ENCODE assay signal across 26 cellular contexts in the genomic region with DNA sequence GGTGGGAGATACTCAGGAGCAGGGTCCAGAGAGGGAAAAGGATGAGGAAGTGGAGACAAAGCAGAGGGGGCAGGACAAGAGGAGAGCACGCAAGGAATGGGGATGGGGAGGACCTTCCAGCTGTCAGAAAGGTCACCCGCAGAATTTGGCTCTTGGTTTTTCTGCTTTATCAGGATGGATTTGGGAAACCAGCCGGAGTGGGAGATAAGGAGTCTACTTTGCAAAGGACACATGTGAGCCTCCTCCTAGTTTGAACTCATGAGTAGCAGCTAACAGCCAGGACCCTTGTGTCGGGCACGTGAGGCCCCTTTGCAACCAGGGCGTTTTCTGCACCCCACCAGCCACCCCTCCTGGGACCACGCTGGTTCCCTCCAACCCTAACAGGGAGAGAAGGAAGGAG. TPM values are rescaled to one million over a fixed set of nuclear protein-coding genes. Genes with fewer than 3 reads are reported as not detected.
"Had no signal": no experiment of that assay in that cellular context is flagged by ENCODE, and none has a peak within 500 bp of the region (broad histone marks: within the 10 kb centered on the region; RNA-seq: fewer than 3 reads in every experiment).

No MANE protein-coding gene starts in this region.

- ATAC-seq: activated T-cell treated with anti-CD3 and anti-CD28 coated beads, Interleukin-2, amount 50 U/mL, for 72 hours; WTC11 had no signal

- H3K9ac ChIP-seq: SK-N-SH had no signal

- H3K9me3 Mint-ChIP-seq: activated CD4-positive, alpha-beta memory T cell treated with anti-CD3 and anti-CD28 coated beads for 36 hours; activated naive CD4-positive, alpha-beta T cell treated with anti-CD3 and anti-CD28 coated beads, Interleukin-2, amount 10 ng/mL, durations not matched to agents 7 days and 5 days; activated naive CD8-positive, alpha-beta T cell treated with anti-CD3 and anti-CD28 coated beads, Interleukin-2, amount 10 ng/mL, durations not matched to agents 7 days and 5 days; activated T-cell treated with anti-CD3 and anti-CD28 coated beads, Interleukin-2, amount 50 U/mL, for 72 hours; activated T-helper 2 cell treated with anti-CD3 and anti-CD28 coated beads, Interferon-gamma antibody, Interleukin-2, Interleukin-4, amounts not matched to agents 10 μg/mL and 5 μg/mL and 100 μg/mL, durations not matched to agents 14 hours and 24 hours and 36 hours had no signal

- H3K27ac ChIP-seq: adrenal gland, breast epithelium, RWPE1, SJCRH30 had no signal

- H3K36me3 ChIP-seq: adrenal gland, breast epithelium, Peyer's patch, SJCRH30 had no signal

- H3K27ac Mint-ChIP-seq: activated CD4-positive, alpha-beta memory T cell treated with anti-CD3 and anti-CD28 coated beads for 36 hours; activated naive CD4-positive, alpha-beta T cell treated with anti-CD3 and anti-CD28 coated beads, Interleukin-2, amount 10 ng/mL, durations not matched to agents 7 days and 5 days; activated naive CD8-positive, alpha-beta T cell treated with anti-CD3 and anti-CD28 coated beads, Interleukin-2, amount 10 ng/mL, durations not matched to agents 7 days and 5 days; activated T-cell treated with anti-CD3 and anti-CD28 coated beads, Interleukin-2, amount 50 U/mL, for 72 hours; activated T-helper 2 cell treated with anti-CD3 and anti-CD28 coated beads, Interferon-gamma antibody, Interleukin-2, Interleukin-4, amounts not matched to agents 10 μg/mL and 5 μg/mL and 100 μg/mL, durations not matched to agents 14 hours and 24 hours and 36 hours; WTC11 had no signal

- H3K27me3 Mint-ChIP-seq: activated CD4-positive, alpha-beta memory T cell treated with anti-CD3 and anti-CD28 coated beads for 36 hours; activated naive CD8-positive, alpha-beta T cell treated with anti-CD3 and anti-CD28 coated beads, Interleukin-2, amount 10 ng/mL, durations not matched to agents 7 days and 5 days had no signal

- H3K9me3 ChIP-seq: adrenal gland, breast epithelium, Peyer's patch, SJCRH30, SK-N-SH had no signal

- H3K36me3 Mint-ChIP-seq: activated CD4-positive, alpha-beta memory T cell treated with anti-CD3 and anti-CD28 coated beads for 36 hours; activated naive CD8-positive, alpha-beta T cell treated with anti-CD3 and anti-CD28 coated beads, Interleukin-2, amount 10 ng/mL, durations not matched to agents 7 days and 5 days had no signal

- H3K4me3 ChIP-seq: adrenal gland, breast epithelium, Peyer's patch, SJCRH30 had no signal

- DNase-seq: activated CD4-positive, alpha-beta memory T cell treated with anti-CD3 and anti-CD28 coated beads for 36 hours; activated CD4-positive, alpha-beta T cell treated with anti-CD3 and anti-CD28 coated beads for 48 hours; activated CD4-positive, CD25-positive, alpha-beta regulatory T cell treated with anti-CD3 and anti-CD28 coated beads, Interleukin-2, amount 50 U/mL, for 72 hours; activated CD8-positive, alpha-beta memory T cell treated with anti-CD3 and anti-CD28 coated beads, Interleukin-2, amount 50 U/mL, for 4 hours; activated gamma-delta T cell treated with Interleukin-2 at 50 U/mL for 16 hours; activated naive CD4-positive, alpha-beta T cell treated with anti-CD3 and anti-CD28 coated beads, Interleukin-2, amount 10 ng/mL, durations not matched to agents 7 days and 5 days; activated naive CD8-positive, alpha-beta T cell treated with anti-CD3 and anti-CD28 coated beads, Interleukin-2, amount 10 ng/mL, durations not matched to agents 7 days and 5 days; activated T-cell treated with anti-CD3 and anti-CD28 coated beads, Interleukin-2, amount 50 U/mL, for 72 hours; adrenal gland; anterior cingulate cortex; MM.1S; NCI-H1105 treated with DMSO at 0.1 percent for 48 hours; NCI-H1436 treated with DMSO at 0.1 percent for 48 hours; NCI-H187; NCI-H2081; NCI-H510A treated with DMSO at 0.1 percent for 48 hours; NCI-H69; Peyer's patch; Right ventricle myocardium superior; SJCRH30; SK-N-SH; T-helper 1 cell had no signal

- H3K4me3 Mint-ChIP-seq: activated CD4-positive, alpha-beta memory T cell treated with anti-CD3 and anti-CD28 coated beads for 36 hours; activated naive CD4-positive, alpha-beta T cell treated with anti-CD3 and anti-CD28 coated beads, Interleukin-2, amount 10 ng/mL, durations not matched to agents 7 days and 5 days; activated naive CD8-positive, alpha-beta T cell treated with anti-CD3 and anti-CD28 coated beads, Interleukin-2, amount 10 ng/mL, durations not matched to agents 7 days and 5 days; WTC11 had no signal

- H3K27me3 ChIP-seq: adrenal gland, breast epithelium, Peyer's patch, SJCRH30 had no signal

- H3K4me1 ChIP-seq: SJCRH30 had no signal

RNA-seq across cellular contexts. Expression of gene HLA-B, which starts 38.9 kb away (rescaled TPM):
- total RNA-seq: SJCRH30 had no signal
